In genomic region chr19:11164278-11164677, GRCh38 we compare ENCODE assay signal across 18 cellular contexts. TPM values are rescaled to one million over a fixed set of nuclear protein-coding genes. Genes with fewer than 3 reads are reported as not detected.
DNase-seq lines count a peak whose midpoint lies in the region; ATAC-seq, FAIRE-seq and TF ChIP-seq lines count a peak whose summit lies in the region.
"Had no signal": no experiment of that assay in that cellular context is flagged by ENCODE, and none has a peak within 500 bp of the region (broad histone marks: within the 10 kb centered on the region; RNA-seq: fewer than 3 reads in every experiment).

No MANE protein-coding gene starts in this region.

- no peak for FAIRE-seq in endothelial cell of umbilical vein (lab: Jason Lieb, UNC)
- FAIRE-seq: GM18507 had no signal

- peaks cover 3 to 51% (median 41%) of the 10 kb centered on the region in 12 donors for H3K4me1 ChIP-seq in heart left ventricle
- peaks cover 30% of the 10 kb centered on the region for H3K4me1 ChIP-seq in endothelial cell of umbilical vein (ENCODE audit: control insufficient read depth, extremely low read depth, insufficient read depth, low read length)
- H3K4me1 ChIP-seq in osteoblast (ENCODE audit: insufficient read depth, low read length), result peaks cover 52% of the 10 kb centered on the region
- peaks cover 34% of the 10 kb centered on the region for H3K4me1 ChIP-seq in upper lobe of right lung
- no peaks in the 10 kb centered on the region for H3K4me1 ChIP-seq in CD8-positive, alpha-beta T cell (ENCODE audit: insufficient read depth, low read length)

- no peak overlapping the region for H2AFZ ChIP-seq in endothelial cell of umbilical vein (ENCODE audit: low read depth, low read length)
- H2AFZ ChIP-seq in osteoblast (ENCODE audit: low read length), result no peak overlapping the region

- CTCF ChIA-PET in endothelial cell of umbilical vein (lab: Charles Lee), result interaction anchor here (0.8 to 3.1 kb wide), 4 partner anchors 10 to 34 kb away, joined by 4 to 10 read pairs (median 4); no protein-coding TSS in a partner anchor
- CTCF ChIA-PET in CD8-positive, alpha-beta T cell (lab: Charles Lee), result interaction anchor here (1.1 to 3.0 kb wide), 3 partner anchors 10 to 38 kb away, joined by 3 to 12 read pairs (median 3); no protein-coding TSS in a partner anchor

- H3K79me2 ChIP-seq in endothelial cell of umbilical vein (ENCODE audit: control insufficient read depth, insufficient read depth, low read length) (no peaks in the 10 kb centered on the region), osteoblast (ENCODE audit: insufficient read depth, low read length) (no peaks in the 10 kb centered on the region)

- TF ChIP-seq CTCF in heart left ventricle (IDR thresholded peaks at IDR 0.05) (no peak), endothelial cell of umbilical vein (IDR thresholded peaks at IDR 0.05; ENCODE audit: extremely low read depth in 1 of 2, insufficient read depth in 1 of 2, low read depth in 1 of 2, low read length in 2 of 2) (no peak), osteoblast (IDR thresholded peaks at IDR 0.05; ENCODE audit: extremely low read depth, low read depth, low read length) (no peak), upper lobe of right lung (IDR thresholded peaks at IDR 0.05) (no peak)
- TF ChIP-seq CTCF in CD8-positive, alpha-beta T cell (IDR thresholded peaks at IDR 0.05), result no peak

- H4K20me1 ChIP-seq in endothelial cell of umbilical vein (replicated peaks; ENCODE audit: control insufficient read depth, extremely low read depth, insufficient read depth, low read length) (no peaks in the 10 kb centered on the region), osteoblast (ENCODE audit: insufficient read depth, low read length) (no peaks in the 10 kb centered on the region)

- H3K36me3 ChIP-seq in heart left ventricle (peaks cover 0 to 50% (median 41%) of the 10 kb centered on the region in 9 donors), endothelial cell of umbilical vein (ENCODE audit: control insufficient read depth in 2 of 2, extremely low read depth in 1 of 2, insufficient read depth in 2 of 2, low read length in 2 of 2) (peaks cover 4 to 5% of the 10 kb centered on the region in 2 experiments), osteoblast (ENCODE audit: insufficient read depth, low read length) (peaks cover 25% of the 10 kb centered on the region), upper lobe of right lung (peaks cover 33% of the 10 kb centered on the region)
- H3K36me3 ChIP-seq in CD8-positive, alpha-beta T cell (ENCODE audit: insufficient read depth, low read length), result no peaks in the 10 kb centered on the region

- WGBS in heart left ventricle, 4 donors, result 56 to 64% (median 60%) methylated on average over 11 of the region's 11 CpGs

- H3K27ac ChIP-seq in heart left ventricle, result peak overlapping the region; percentile 38 to 88 (median 82)
- H3K27ac ChIP-seq in endothelial cell of umbilical vein (ENCODE audit: insufficient read depth, low read depth, low read length), result no peak overlapping the region
- peak overlapping the region; percentile 96 for H3K27ac ChIP-seq in osteoblast (ENCODE audit: low read depth, low read length)
- peak overlapping the region; percentile 67 for H3K27ac ChIP-seq in upper lobe of right lung
- no peak overlapping the region for H3K27ac ChIP-seq in CD8-positive, alpha-beta T cell (ENCODE audit: low read depth, low read length)
- H3K27ac ChIP-seq: WERI-Rb-1 had no signal

- intact Hi-C loops in heart left ventricle (cut with DNase I), result loop anchor here in 1 of 10 donors (2.0 kb wide), 1 partner anchor 21 kb away; no protein-coding TSS in a partner anchor
- intact Hi-C loops in Right ventricle myocardium superior (cut with DNase I), result no loop called here
- intact Hi-C loops in endothelial cell of umbilical vein (cut with micrococcal nuclease), result no loop called here
- intact Hi-C loops in upper lobe of right lung (cut with DNase I), result no loop called here
- intact Hi-C loops in CD8-positive, alpha-beta T cell (cut with DNase I, micrococcal nuclease), result no loop called here
- intact Hi-C loops in sciatic nerve (cut with DNase I), result no loop called here

- no peak overlapping the region for H3K9ac ChIP-seq in endothelial cell of umbilical vein (replicated peaks; ENCODE audit: extremely low read depth, insufficient read depth, low read length)

- peaks cover 0 to 11% (median 0%) of the 10 kb centered on the region in 12 donors for H3K9me3 ChIP-seq in heart left ventricle
- no peaks in the 10 kb centered on the region for H3K9me3 ChIP-seq in endothelial cell of umbilical vein (replicated peaks; ENCODE audit: control insufficient read depth, insufficient read depth, low read length)
- no peaks in the 10 kb centered on the region for H3K9me3 ChIP-seq in osteoblast (ENCODE audit: low read depth, low read length)
- no peaks in the 10 kb centered on the region for H3K9me3 ChIP-seq in upper lobe of right lung
- H3K9me3 ChIP-seq in CD8-positive, alpha-beta T cell (ENCODE audit: low read length), result no peaks in the 10 kb centered on the region

- H3K4me3 Mint-ChIP-seq in CD8-positive, alpha-beta T cell, result no peak overlapping the region
- H3K4me3 Mint-ChIP-seq: activated naive CD4-positive, alpha-beta T cell treated with anti-CD3 and anti-CD28 coated beads for 36 hours; central memory CD8-positive, alpha-beta T cell had no signal

- H3K27me3 Mint-ChIP-seq in CD8-positive, alpha-beta T cell (ENCODE audit: low read depth), result peaks cover 2% of the 10 kb centered on the region
- H3K27me3 Mint-ChIP-seq: progenitor cell of endocrine pancreas had no signal

- H3K36me3 Mint-ChIP-seq in CD8-positive, alpha-beta T cell, result no peaks in the 10 kb centered on the region

- H3K27me3 ChIP-seq in heart left ventricle, result no peaks in the 10 kb centered on the region
- no peaks in the 10 kb centered on the region for H3K27me3 ChIP-seq in endothelial cell of umbilical vein (ENCODE audit: control insufficient read depth in 2 of 2, insufficient read depth in 2 of 2, low read length in 2 of 2)
- no peaks in the 10 kb centered on the region for H3K27me3 ChIP-seq in osteoblast (ENCODE audit: insufficient read depth, low read length)
- H3K27me3 ChIP-seq in upper lobe of right lung, result no peaks in the 10 kb centered on the region
- H3K27me3 ChIP-seq in CD8-positive, alpha-beta T cell (ENCODE audit: insufficient read depth, low read length), result no peaks in the 10 kb centered on the region

- TF ChIP-seq POLR2A in heart left ventricle (IDR thresholded peaks at IDR 0.05) (no peak), endothelial cell of umbilical vein (IDR thresholded peaks at IDR 0.05; ENCODE audit: low read depth, low read length) (no peak)

- POLR2A ChIA-PET in endothelial cell of umbilical vein (lab: Charles Lee), result interaction anchor here (1.1 kb wide), 1 partner anchor 21 kb away, joined by 3 read pairs; no protein-coding TSS in a partner anchor
- POLR2A ChIA-PET in CD8-positive, alpha-beta T cell (lab: Charles Lee), result no interaction called here

- peak in 1 of 4 donors; percentile 16 for ATAC-seq in heart left ventricle
- no peak for ATAC-seq in Right ventricle myocardium superior (ENCODE audit: poor library complexity)
- ATAC-seq in upper lobe of right lung, result no peak
- no peak for ATAC-seq in CD8-positive, alpha-beta T cell
- no peak for ATAC-seq in sciatic nerve

- H3K9me3 Mint-ChIP-seq in CD8-positive, alpha-beta T cell, result peaks cover 3% of the 10 kb centered on the region
- H3K9me3 Mint-ChIP-seq: central memory CD8-positive, alpha-beta T cell had no signal

- no peaks in the 10 kb centered on the region for H3K9me1 ChIP-seq in endothelial cell of umbilical vein (replicated peaks; ENCODE audit: control insufficient read depth, extremely low read depth, insufficient read depth, low read length)

- DNase-seq in heart left ventricle, result no peak
- DNase-seq in Right ventricle myocardium superior, result no peak
- no peak for DNase-seq in endothelial cell of umbilical vein (ENCODE audit: low read depth, low spot score)
- peak; percentile 43 for DNase-seq in osteoblast (ENCODE audit: insufficient read length, low spot score, missing footprints)
- no peak for DNase-seq in upper lobe of right lung
- no peak for DNase-seq in NCI-H748 treated with DMSO at 0.1 percent for 48 hours (lab: John Stamatoyannopoulos, UW)
- DNase-seq in CD8-positive, alpha-beta T cell, result no peak
- no peak for DNase-seq in sciatic nerve (ENCODE audit: low spot score)
- DNase-seq: 8988T; activated naive CD4-positive, alpha-beta T cell treated with anti-CD3 and anti-CD28 coated beads for 36 hours; COR-L47; erythroblast; NCI-H1417 treated with DMSO at 0.1 percent for 48 hours; stimulated activated CD4-positive, alpha-beta T cell treated with anti-CD3 and anti-CD28 coated beads, Interleukin-2, amount 100 ng/mL, for 48 hours; WERI-Rb-1 had no signal

- H3K4me1 Mint-ChIP-seq in CD8-positive, alpha-beta T cell (ENCODE audit: low read depth), result no peaks in the 10 kb centered on the region
- H3K4me1 Mint-ChIP-seq: central memory CD8-positive, alpha-beta T cell had no signal

- no peak overlapping the region for H3K27ac Mint-ChIP-seq in CD8-positive, alpha-beta T cell
- H3K27ac Mint-ChIP-seq: activated naive CD4-positive, alpha-beta T cell treated with anti-CD3 and anti-CD28 coated beads for 36 hours; progenitor cell of endocrine pancreas had no signal

- dilution Hi-C loops in endothelial cell of umbilical vein (cut with MboI; ENCODE audit: extremely low pct_ligation_motif_present, low sequenced_read_pairs), result no loop called here

- H3K4me2 ChIP-seq in endothelial cell of umbilical vein (ENCODE audit: insufficient read depth, low read length), result no peak overlapping the region
- H3K4me2 ChIP-seq in osteoblast (ENCODE audit: insufficient read depth, low read length), result peak overlapping the region; percentile 52

- H3K4me3 ChIP-seq in heart left ventricle (peak overlapping the region in 4 of 12 donors; percentile 12 to 25 (median 14)), endothelial cell of umbilical vein (replicated peaks in 1 of 3; ENCODE audit: insufficient read depth in 1 of 3, low read depth in 1 of 3, low read length in 3 of 3) (no peak overlapping the region), osteoblast (ENCODE audit: insufficient read depth, low read length) (peak overlapping the region; percentile 13), upper lobe of right lung (no peak overlapping the region)
- no peak overlapping the region for H3K4me3 ChIP-seq in CD8-positive, alpha-beta T cell (ENCODE audit: low read depth, low read length)

- BruUV-seq in endothelial cell of umbilical vein (replicated peaks; lab: Mats Ljungman, UMichigan), result TSS peak; percentile 37

RNA-seq across cellular contexts. Expression of gene SPC24, which starts 8.7 kb away (rescaled TPM):
- total RNA-seq in heart left ventricle (10 to 100 TPM in 1 of 9 donors, 1 to 10 TPM in 8; 1.7 to 10.7 (median 5.2) TPM), Right ventricle myocardium superior (6.7 TPM), endothelial cell of umbilical vein (68.5 and 70.0 TPM in 2 replicates), osteoblast (5.4 and 6.5 TPM in 2 replicates), upper lobe of right lung (1.1 TPM), sciatic nerve (1.3 TPM)
- polyA plus RNA-seq in heart left ventricle (1 to 10 TPM; 1.4 to 3.0 TPM), endothelial cell of umbilical vein (17.2 and 19.8 TPM in 2 replicates)
- 21.3 and 22.1 TPM in 2 replicates for polyA plus RNA-seq in endothelial cell of umbilical vein (2011; cell fraction: cytosol; rRNA removed)
- polyA plus RNA-seq in endothelial cell of umbilical vein (2011; cell fraction: nucleus; rRNA removed), result 24.9 and 33.2 TPM in 2 replicates
- 13.1 and 17.4 TPM in 2 replicates for polyA plus RNA-seq in endothelial cell of umbilical vein (2012)
- 54.8 and 79.1 TPM in 2 replicates for polyA minus RNA-seq in endothelial cell of umbilical vein
- polyA minus RNA-seq in endothelial cell of umbilical vein (2011; cell fraction: cytosol; rRNA and poly(A)+ RNA removed), result 78.2 TPM
- 10.7 and 12.5 TPM in 2 replicates for polyA minus RNA-seq in endothelial cell of umbilical vein (2011; cell fraction: nucleus; rRNA and poly(A)+ RNA removed)
- under 1 TPM; 0.79 to 0.86 TPM for total RNA-seq in CD8-positive, alpha-beta T cell

RNA-seq across cellular contexts. Expression of gene KANK2, which starts 33.1 kb away (rescaled TPM):
- 1,000 to 10,000 TPM in 1 of 9 donors, 100 to 1,000 TPM in 8; 232 to 1,831 (median 296) TPM for total RNA-seq in heart left ventricle
- 100 to 1,000 TPM; 275 to 281 TPM for polyA plus RNA-seq in heart left ventricle
- 383 TPM for total RNA-seq in Right ventricle myocardium superior
- 77.9 and 78.0 TPM in 2 replicates for total RNA-seq in endothelial cell of umbilical vein
- 41.7 and 48.1 TPM in 2 replicates for polyA plus RNA-seq in endothelial cell of umbilical vein
- polyA plus RNA-seq in endothelial cell of umbilical vein (2011; cell fraction: cytosol; rRNA removed), result 37.0 and 37.1 TPM in 2 replicates
- polyA plus RNA-seq in endothelial cell of umbilical vein (2011; cell fraction: nucleus; rRNA removed), result 101 and 115 TPM in 2 replicates
- polyA plus RNA-seq in endothelial cell of umbilical vein (2012), result 49.4 and 55.2 TPM in 2 replicates
- polyA minus RNA-seq in endothelial cell of umbilical vein, result 75.6 and 93.5 TPM in 2 replicates
- polyA minus RNA-seq in endothelial cell of umbilical vein (2011; cell fraction: cytosol; rRNA and poly(A)+ RNA removed), result 60.2 TPM
- polyA minus RNA-seq in endothelial cell of umbilical vein (2011; cell fraction: nucleus; rRNA and poly(A)+ RNA removed), result 52.0 and 75.1 TPM in 2 replicates
- total RNA-seq in osteoblast, result 253 and 295 TPM in 2 replicates
- 268 TPM for total RNA-seq in upper lobe of right lung
- total RNA-seq in CD8-positive, alpha-beta T cell, result under 1 TPM in 1 of 2 experiments, not detected in 1; 0.22 TPM
- total RNA-seq in sciatic nerve, result 296 TPM

Comparison
In these comparisons a context has a peak if more than half of its experiments do, and no peak if none do; other contexts are left out.
1. H3K27ac ChIP-seq: peak in heart left ventricle (12 of 12), osteoblast (single experiment) and upper lobe of right lung (single experiment); none in endothelial cell of umbilical vein (single experiment) and CD8-positive, alpha-beta T cell (single experiment).
2. RNA of gene KANK2, which starts 33.1 kb away (total RNA-seq): 383 TPM in Right ventricle myocardium superior (single experiment), 232 to 1,831 TPM in heart left ventricle, 296 TPM in sciatic nerve (single experiment), 253 to 295 TPM in osteoblast, 268 TPM in upper lobe of right lung (single experiment) and 77.9 to 78.0 TPM in endothelial cell of umbilical vein; 0.22 TPM in CD8-positive, alpha-beta T cell; every median in the first group is over 10 times any median in the second.